In the genomic region with DNA sequence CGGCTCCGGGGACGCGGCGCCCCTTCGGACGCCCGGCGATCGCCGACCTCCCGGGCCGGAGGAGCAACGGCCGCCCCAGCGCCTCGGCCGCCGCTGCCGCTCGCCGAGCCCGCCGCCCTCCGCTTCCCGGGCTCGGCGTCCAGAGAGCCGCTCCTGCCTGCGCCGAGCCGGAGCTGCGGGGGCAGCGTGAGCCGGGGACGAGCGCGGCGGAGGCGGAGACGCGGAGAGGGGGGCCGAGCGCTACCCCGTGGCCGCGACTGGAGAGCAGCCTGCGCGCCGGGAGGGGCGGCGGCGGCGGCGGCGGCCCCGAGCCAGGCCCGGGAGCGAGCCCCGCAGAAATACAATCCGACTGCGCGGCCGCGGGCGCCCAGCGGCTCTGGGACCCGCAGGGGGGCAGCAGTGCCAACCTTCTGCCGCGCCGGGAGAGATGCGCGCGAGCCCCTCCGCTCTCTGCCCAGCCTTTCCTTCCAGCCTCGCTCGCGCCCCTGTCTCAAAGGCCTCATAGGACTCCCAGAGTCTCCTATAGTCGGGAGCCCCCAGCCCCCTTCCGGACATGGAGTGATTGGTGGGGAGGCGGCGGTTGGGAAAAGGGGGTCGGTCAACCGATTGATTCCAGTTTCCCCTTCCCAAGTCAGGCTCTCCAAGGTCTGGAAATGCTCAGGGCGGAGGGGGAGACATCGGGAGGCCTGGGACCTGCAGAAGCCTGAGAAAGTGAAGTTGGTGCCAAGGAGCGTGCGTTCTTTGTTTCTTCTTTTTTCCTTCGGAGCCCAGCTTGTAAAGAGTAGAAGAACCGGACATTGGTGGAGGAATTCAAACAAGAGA, we compare ENCODE assay signal across 8 cellular contexts. TPM values are rescaled to one million over a fixed set of nuclear protein-coding genes. Genes with fewer than 3 reads are reported as not detected.
DNase-seq lines count a peak whose midpoint lies in the region; ATAC-seq and TF ChIP-seq lines count a peak whose summit lies in the region.

No MANE protein-coding gene starts in this region.

- peaks cover 9% of the 10 kb centered on the region for H3K4me1 Mint-ChIP-seq in activated CD4-positive, alpha-beta memory T cell treated with anti-CD3 and anti-CD28 coated beads for 36 hours (ENCODE audit: low read depth)
- H3K4me1 Mint-ChIP-seq in natural killer cell treated with Interleukin-12 subunit alpha and Interleukin-12 subunit beta and Interleukin-15 and Interleukin-18, amount 100 ng/mL, for 72 hours (ENCODE audit: low read depth in 2 of 2): peaks cover 0 to 6% of the 10 kb centered on the region in 2 donors

- no peak for TF ChIP-seq POLR2A in upper lobe of left lung (IDR thresholded peaks at IDR 0.05)

- no peaks in the 10 kb centered on the region for H3K36me3 Mint-ChIP-seq in activated CD4-positive, alpha-beta memory T cell treated with anti-CD3 and anti-CD28 coated beads for 36 hours
- H3K36me3 Mint-ChIP-seq in natural killer cell treated with Interleukin-12 subunit alpha and Interleukin-12 subunit beta and Interleukin-15 and Interleukin-18, amount 100 ng/mL, for 72 hours: no peaks in the 10 kb centered on the region

- peak overlapping the region in 3 of 4 donors; percentile 5 to 72 (median 15) for H3K27ac ChIP-seq in upper lobe of left lung

- ATAC-seq in natural killer cell treated with Interleukin-12 subunit alpha and Interleukin-12 subunit beta and Interleukin-15 and Interleukin-18, amount 100 ng/mL, for 72 hours: peak; percentile 27 to 61
- peak in 1 of 2 donors; percentile 34 for ATAC-seq in upper lobe of left lung (ENCODE audit: low FRiP score in 2 of 2)

- WGBS in upper lobe of left lung, 2 donors: 6 to 47% methylated on average over 6 to 55 of the region's 90 CpGs

- intact Hi-C loops in activated CD4-positive, alpha-beta memory T cell treated with anti-CD3 and anti-CD28 coated beads for 36 hours (cut with micrococcal nuclease): loop anchor here (10.0 kb wide), 1 partner anchor 310 kb away; no protein-coding TSS in a partner anchor

- no peaks in the 10 kb centered on the region for H3K9me3 Mint-ChIP-seq in activated CD4-positive, alpha-beta memory T cell treated with anti-CD3 and anti-CD28 coated beads for 36 hours
- H3K9me3 Mint-ChIP-seq in natural killer cell treated with Interleukin-12 subunit alpha and Interleukin-12 subunit beta and Interleukin-15 and Interleukin-18, amount 100 ng/mL, for 72 hours: no peaks in the 10 kb centered on the region

- H3K27me3 Mint-ChIP-seq in activated CD4-positive, alpha-beta memory T cell treated with anti-CD3 and anti-CD28 coated beads for 36 hours: peaks cover 21% of the 10 kb centered on the region
- peaks cover 49% of the 10 kb centered on the region in 2 donors for H3K27me3 Mint-ChIP-seq in natural killer cell treated with Interleukin-12 subunit alpha and Interleukin-12 subunit beta and Interleukin-15 and Interleukin-18, amount 100 ng/mL, for 72 hours

- H3K4me3 ChIP-seq in fibroblast of mammary gland (ENCODE audit: control insufficient read depth, low read depth, low read length) (peak overlapping the region; percentile 4), upper lobe of left lung (peak overlapping the region in 3 of 4 donors; percentile 45 to 51 (median 51))

- peaks cover 0 to 40% (median 24%) of the 10 kb centered on the region in 4 donors for H3K27me3 ChIP-seq in upper lobe of left lung

- no peaks in the 10 kb centered on the region for H3K36me3 ChIP-seq in upper lobe of left lung

- H3K4me1 ChIP-seq in upper lobe of left lung: peaks cover 24 to 40% (median 26%) of the 10 kb centered on the region in 4 donors

- H3K4me3 Mint-ChIP-seq in activated CD4-positive, alpha-beta memory T cell treated with anti-CD3 and anti-CD28 coated beads for 36 hours: no peak overlapping the region
- H3K4me3 Mint-ChIP-seq in natural killer cell treated with Interleukin-12 subunit alpha and Interleukin-12 subunit beta and Interleukin-15 and Interleukin-18, amount 100 ng/mL, for 72 hours: no peak overlapping the region

- no peaks in the 10 kb centered on the region for H3K9me3 ChIP-seq in upper lobe of left lung

- DNase-seq in CD1c-positive myeloid dendritic cell (ENCODE audit: extremely low spot score): peak; percentile 49
- DNase-seq in NCI-H1436 (lab: John Stamatoyannopoulos, UW): peak; percentile 87
- peak; percentile 34 for DNase-seq in activated CD4-positive, alpha-beta memory T cell treated with anti-CD3 and anti-CD28 coated beads for 36 hours
- peak; percentile 41 for DNase-seq in fibroblast of mammary gland (ENCODE audit: low read depth)
- DNase-seq in natural killer cell treated with Interleukin-12 subunit alpha and Interleukin-12 subunit beta and Interleukin-15 and Interleukin-18, amount 100 ng/mL, for 72 hours (ENCODE audit: low spot score): peak; percentile 54
- DNase-seq in upper lobe of left lung: peak in 1 of 2 donors; percentile 90
- DNase-seq in OCI-M2 (lab: John Stamatoyannopoulos, UW; ENCODE audit: unreplicated experiment): no peak
- DNase-seq in activated effector memory CD4-positive, alpha-beta T cell treated with anti-CD3 and anti-CD28 coated beads, Interleukin-2, amount 50 U/mL, for 16 hours: no peak

- no peak for TF ChIP-seq EP300 in upper lobe of left lung (IDR thresholded peaks at IDR 0.05)

- no peak for TF ChIP-seq CTCF in fibroblast of mammary gland (conservative IDR thresholded peaks at IDR 0.05; ENCODE audit: control insufficient read depth, insufficient read depth, low read depth, low read length)
- peak in 3 of 6 experiments; percentile 8 to 16 (median 16) for TF ChIP-seq CTCF in upper lobe of left lung (IDR thresholded peaks at IDR 0.05)

- H3K27ac Mint-ChIP-seq in activated CD4-positive, alpha-beta memory T cell treated with anti-CD3 and anti-CD28 coated beads for 36 hours: no peak overlapping the region
- no peak overlapping the region for H3K27ac Mint-ChIP-seq in natural killer cell treated with Interleukin-12 subunit alpha and Interleukin-12 subunit beta and Interleukin-15 and Interleukin-18, amount 100 ng/mL, for 72 hours

- POLR2A ChIA-PET in activated CD4-positive, alpha-beta memory T cell treated with anti-CD3 and anti-CD28 coated beads for 36 hours (lab: Charles Lee): no interaction called here

- CTCF ChIA-PET in activated CD4-positive, alpha-beta memory T cell treated with anti-CD3 and anti-CD28 coated beads for 36 hours (lab: Charles Lee): interaction anchor here (1.1 kb wide), 1 partner anchor 75 kb away, joined by 3 read pairs; no protein-coding TSS in a partner anchor

RNA-seq across cellular contexts. Expression of a gene that starts 1.0 kb away (rescaled TPM):
- under 1 TPM; 0.05 to 0.12 TPM for total RNA-seq in activated CD4-positive, alpha-beta memory T cell treated with anti-CD3 and anti-CD28 coated beads for 36 hours
- under 1 TPM; 0.08 to 0.14 TPM for total RNA-seq in natural killer cell treated with Interleukin-12 subunit alpha and Interleukin-12 subunit beta and Interleukin-15 and Interleukin-18, amount 100 ng/mL, for 72 hours
- 1 to 10 TPM; 1.2 to 7.3 (median 2.9) TPM for total RNA-seq in upper lobe of left lung

Comparison
In these comparisons a context has a peak if more than half of its experiments do, and no peak if none do; other contexts are left out.
1. DNase-seq: peak in CD1c-positive myeloid dendritic cell (single experiment), NCI-H1436 (single experiment), activated CD4-positive, alpha-beta memory T cell treated with anti-CD3 and anti-CD28 coated beads for 36 hours (single experiment), fibroblast of mammary gland (single experiment) and natural killer cell treated with Interleukin-12 subunit alpha and Interleukin-12 subunit beta and Interleukin-15 and Interleukin-18, amount 100 ng/mL, for 72 hours (single experiment); none in OCI-M2 (single experiment) and activated effector memory CD4-positive, alpha-beta T cell treated with anti-CD3 and anti-CD28 coated beads, Interleukin-2, amount 50 U/mL, for 16 hours (single experiment).